1 cellular context compared by ENCODE assay signal in the genomic region with DNA sequence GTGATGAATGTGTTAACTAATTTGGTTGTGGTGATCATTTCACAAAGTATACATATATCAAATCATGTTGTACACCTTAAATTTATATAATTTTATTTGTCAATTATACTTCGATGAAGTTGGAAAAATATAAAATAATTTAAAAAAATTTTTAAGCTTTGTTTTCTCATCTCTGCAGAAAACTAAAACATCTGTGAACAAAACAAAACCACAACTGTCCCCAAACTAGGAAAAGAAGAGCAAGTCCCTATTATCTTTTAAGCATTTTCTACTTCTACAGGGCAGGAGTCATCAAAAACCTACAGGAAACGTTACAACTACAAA.
TF ChIP-seq lines count a peak whose summit lies in the region.

No MANE protein-coding gene starts in this region.

TF ChIP-seq in HCT116, 20 proteins besides CTCF, POLR2A, EP300 and RAD21:
- TF ChIP-seq ELF1 (IDR thresholded peaks at IDR 0.05; ENCODE audit: borderline replicate concordance, low read depth) (no peak), CEBPB (IDR thresholded peaks at IDR 0.05; ENCODE audit: low read depth) (no peak), SP1 (IDR thresholded peaks at IDR 0.05; ENCODE audit: low read depth) (no peak), TCF7L2 (IDR thresholded peaks at IDR 0.05; ENCODE audit: borderline replicate concordance, extremely low read depth, insufficient read depth, insufficient read length) (no peak), EZH2 (IDR thresholded peaks at IDR 0.05) (no peak), ZFX (IDR thresholded peaks at IDR 0.05) (no peak), SIN3A (IDR thresholded peaks at IDR 0.05; ENCODE audit: low read depth) (no peak), ZNF274 (IDR thresholded peaks at IDR 0.05; ENCODE audit: low read depth, low read length) (no peak), POLR2AphosphoS5 (IDR thresholded peaks at IDR 0.05; ENCODE audit: low read depth, low read length) (no peak), EZH2phosphoT487 (IDR thresholded peaks at IDR 0.05; ENCODE audit: borderline replicate concordance) (no peak), CBX3 (IDR thresholded peaks at IDR 0.05; ENCODE audit: low read depth) (no peak), EGR1 (IDR thresholded peaks at IDR 0.05; ENCODE audit: low read depth) (no peak), SRF (IDR thresholded peaks at IDR 0.05; ENCODE audit: low read depth) (no peak), YY1 (IDR thresholded peaks at IDR 0.05; ENCODE audit: extremely low read depth, insufficient replicate concordance, low read depth, low read length) (no peak), JUND (IDR thresholded peaks at IDR 0.05) (no peak)
- TF ChIP-seq, protein P1, sequence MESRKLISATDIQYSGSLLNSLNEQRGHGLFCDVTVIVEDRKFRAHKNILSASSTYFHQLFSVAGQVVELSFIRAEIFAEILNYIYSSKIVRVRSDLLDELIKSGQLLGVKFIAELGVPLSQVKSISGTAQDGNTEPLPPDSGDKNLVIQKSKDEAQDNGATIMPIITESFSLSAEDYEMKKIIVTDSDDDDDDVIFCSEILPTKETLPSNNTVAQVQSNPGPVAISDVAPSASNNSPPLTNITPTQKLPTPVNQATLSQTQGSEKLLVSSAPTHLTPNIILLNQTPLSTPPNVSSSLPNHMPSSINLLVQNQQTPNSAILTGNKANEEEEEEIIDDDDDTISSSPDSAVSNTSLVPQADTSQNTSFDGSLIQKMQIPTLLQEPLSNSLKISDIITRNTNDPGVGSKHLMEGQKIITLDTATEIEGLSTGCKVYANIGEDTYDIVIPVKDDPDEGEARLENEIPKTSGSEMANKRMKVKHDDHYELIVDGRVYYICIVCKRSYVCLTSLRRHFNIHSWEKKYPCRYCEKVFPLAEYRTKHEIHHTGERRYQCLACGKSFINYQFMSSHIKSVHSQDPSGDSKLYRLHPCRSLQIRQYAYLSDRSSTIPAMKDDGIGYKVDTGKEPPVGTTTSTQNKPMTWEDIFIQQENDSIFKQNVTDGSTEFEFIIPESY (IDR thresholded peaks at IDR 0.05; ENCODE audit: extremely low read depth, insufficient replicate concordance, low read length), result no peak
- TF ChIP-seq, protein P2, sequence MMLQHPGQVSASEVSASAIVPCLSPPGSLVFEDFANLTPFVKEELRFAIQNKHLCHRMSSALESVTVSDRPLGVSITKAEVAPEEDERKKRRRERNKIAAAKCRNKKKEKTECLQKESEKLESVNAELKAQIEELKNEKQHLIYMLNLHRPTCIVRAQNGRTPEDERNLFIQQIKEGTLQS (IDR thresholded peaks at IDR 0.05), result no peak
- TF ChIP-seq, protein P3, sequence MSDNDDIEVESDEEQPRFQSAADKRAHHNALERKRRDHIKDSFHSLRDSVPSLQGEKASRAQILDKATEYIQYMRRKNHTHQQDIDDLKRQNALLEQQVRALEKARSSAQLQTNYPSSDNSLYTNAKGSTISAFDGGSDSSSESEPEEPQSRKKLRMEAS (IDR thresholded peaks at IDR 0.05), result no peak
- TF ChIP-seq, protein P4, sequence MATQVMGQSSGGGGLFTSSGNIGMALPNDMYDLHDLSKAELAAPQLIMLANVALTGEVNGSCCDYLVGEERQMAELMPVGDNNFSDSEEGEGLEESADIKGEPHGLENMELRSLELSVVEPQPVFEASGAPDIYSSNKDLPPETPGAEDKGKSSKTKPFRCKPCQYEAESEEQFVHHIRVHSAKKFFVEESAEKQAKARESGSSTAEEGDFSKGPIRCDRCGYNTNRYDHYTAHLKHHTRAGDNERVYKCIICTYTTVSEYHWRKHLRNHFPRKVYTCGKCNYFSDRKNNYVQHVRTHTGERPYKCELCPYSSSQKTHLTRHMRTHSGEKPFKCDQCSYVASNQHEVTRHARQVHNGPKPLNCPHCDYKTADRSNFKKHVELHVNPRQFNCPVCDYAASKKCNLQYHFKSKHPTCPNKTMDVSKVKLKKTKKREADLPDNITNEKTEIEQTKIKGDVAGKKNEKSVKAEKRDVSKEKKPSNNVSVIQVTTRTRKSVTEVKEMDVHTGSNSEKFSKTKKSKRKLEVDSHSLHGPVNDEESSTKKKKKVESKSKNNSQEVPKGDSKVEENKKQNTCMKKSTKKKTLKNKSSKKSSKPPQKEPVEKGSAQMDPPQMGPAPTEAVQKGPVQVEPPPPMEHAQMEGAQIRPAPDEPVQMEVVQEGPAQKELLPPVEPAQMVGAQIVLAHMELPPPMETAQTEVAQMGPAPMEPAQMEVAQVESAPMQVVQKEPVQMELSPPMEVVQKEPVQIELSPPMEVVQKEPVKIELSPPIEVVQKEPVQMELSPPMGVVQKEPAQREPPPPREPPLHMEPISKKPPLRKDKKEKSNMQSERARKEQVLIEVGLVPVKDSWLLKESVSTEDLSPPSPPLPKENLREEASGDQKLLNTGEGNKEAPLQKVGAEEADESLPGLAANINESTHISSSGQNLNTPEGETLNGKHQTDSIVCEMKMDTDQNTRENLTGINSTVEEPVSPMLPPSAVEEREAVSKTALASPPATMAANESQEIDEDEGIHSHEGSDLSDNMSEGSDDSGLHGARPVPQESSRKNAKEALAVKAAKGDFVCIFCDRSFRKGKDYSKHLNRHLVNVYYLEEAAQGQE (IDR thresholded peaks at IDR 0.05; ENCODE audit: low read depth), result no peak
